In the genomic region with DNA sequence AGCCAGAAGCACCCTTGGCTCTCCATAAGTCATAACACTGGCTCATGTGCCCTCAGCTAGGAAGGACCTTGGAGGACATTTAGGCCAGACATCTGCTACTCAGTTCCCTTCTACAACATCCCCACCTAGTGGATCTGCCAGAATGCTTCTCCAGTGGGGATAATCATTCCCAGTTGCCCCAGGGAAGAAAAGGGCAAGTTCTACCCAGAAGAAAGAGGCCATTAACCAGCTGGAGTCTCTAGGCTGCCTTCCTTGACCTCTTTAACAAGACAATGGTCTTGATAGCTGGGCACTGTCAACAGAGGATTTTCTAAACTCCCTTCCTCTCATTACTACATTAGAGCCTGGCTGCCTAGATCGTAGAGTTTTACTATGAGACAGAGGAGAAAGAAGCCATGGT, we compare ENCODE assay signal across 8 cellular contexts. TPM values are rescaled to one million over a fixed set of nuclear protein-coding genes. Genes with fewer than 3 reads are reported as not detected.
DNase-seq lines count a peak whose midpoint lies in the region; ATAC-seq and TF ChIP-seq lines count a peak whose summit lies in the region.

No MANE protein-coding gene starts in this region.

- H3K27ac Mint-ChIP-seq in Calu3 (ENCODE audit: unreplicated experiment) = no peak overlapping the region

- ATAC-seq in left lobe of liver = peak; percentile 72
- no peak for ATAC-seq in HG03095 (IDR thresholded peaks at IDR 0.05; ENCODE audit: unreplicated experiment)
- ATAC-seq in HG03097 (IDR thresholded peaks at IDR 0.05; ENCODE audit: low FRiP score, unreplicated experiment) = no peak

- CTCF ChIA-PET in Calu3 (lab: Charles Lee) = no interaction called here

- no peaks in the 10 kb centered on the region for H3K27me3 Mint-ChIP-seq in Calu3 (ENCODE audit: unreplicated experiment)

- H3K4me3 Mint-ChIP-seq in Calu3 (ENCODE audit: low read depth, unreplicated experiment) = no peak overlapping the region

- no peak for TF ChIP-seq CTCF in Calu3 (IDR thresholded peaks at IDR 0.05; ENCODE audit: unreplicated experiment)
- peak; percentile 73 for TF ChIP-seq CTCF in LNCaP clone FGC (IDR thresholded peaks at IDR 0.05; ENCODE audit: control insufficient read depth, extremely low read depth, insufficient read depth)

- DNase-seq in Calu3 (peak; percentile 42), LNCaP clone FGC (ENCODE audit: low read depth) (peak; percentile 23), T47D (ENCODE audit: low read depth in 1 of 2, low spot score in 1 of 2) (peak; percentile 53 to 79), left lobe of liver (ENCODE audit: low spot score) (no peak), SIG-M5 (lab: John Stamatoyannopoulos, UW) (no peak), posterior cingulate gyrus (no peak)

- no peaks in the 10 kb centered on the region for H3K4me1 Mint-ChIP-seq in Calu3 (ENCODE audit: low read depth, unreplicated experiment)

- BruUV-seq in Calu3 (replicated peaks; lab: Mats Ljungman, UMichigan) = no TSS peak

- in situ Hi-C loops in T47D (cut with HindIII; ENCODE audit: low pct_unique_long_range_greater_than_20kb, low sequenced_read_pairs) = no loop called here

- no peaks in the 10 kb centered on the region for H3K36me3 Mint-ChIP-seq in Calu3 (ENCODE audit: insufficient read depth, unreplicated experiment)

- H3K9me3 Mint-ChIP-seq in Calu3 (ENCODE audit: low read depth, unreplicated experiment) = no peaks in the 10 kb centered on the region

- intact Hi-C loops in Calu3 (cut with micrococcal nuclease; ENCODE audit: unreplicated experiment) = loop anchor here (5.0 kb wide), 2 partner anchors 501 to 516 kb away; no protein-coding TSS in a partner anchor
- intact Hi-C loops in posterior cingulate gyrus (cut with DNase I) = loop anchor here (5.0 kb wide), 1 partner anchor 501 kb away; no protein-coding TSS in a partner anchor

- no peak overlapping the region for H3K4me3 ChIP-seq in LNCaP clone FGC (ENCODE audit: low read depth, low read length)

RNA-seq across cellular contexts. Expression of gene LGI2, which starts 42.0 kb away (rescaled TPM):
- total RNA-seq in Calu3 (2022) (0.59 and 0.86 TPM in 2 replicates), left lobe of liver (0.13 TPM)

Comparison
In these comparisons a context has a peak if more than half of its experiments do, and no peak if none do; other contexts are left out.
1. DNase-seq: peak in Calu3 (single experiment), LNCaP clone FGC (single experiment) and T47D (2 of 2); none in left lobe of liver (single experiment), SIG-M5 (single experiment) and posterior cingulate gyrus (0 of 10).